ENCODE assay signal across 23 cellular contexts in the genomic region with DNA sequence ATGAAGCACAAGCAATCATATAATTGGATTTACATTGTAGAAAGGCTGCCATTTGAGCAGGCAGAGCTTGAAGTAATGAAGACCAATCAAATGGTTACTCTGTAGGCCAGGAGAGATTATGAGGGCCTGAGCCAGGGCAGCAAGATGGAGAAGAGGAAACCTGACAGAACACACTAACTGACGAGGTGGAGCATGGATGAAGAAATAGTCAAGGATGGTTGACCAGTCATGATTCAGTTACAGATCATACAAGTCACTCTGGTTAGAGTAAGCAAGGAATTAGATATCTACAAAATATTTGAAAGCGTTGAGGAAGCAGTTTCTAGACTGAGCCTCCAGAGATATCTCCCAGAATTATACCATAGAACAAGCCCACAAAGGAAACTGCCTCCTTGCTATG.
"Had no signal": no experiment of that assay in that cellular context is flagged by ENCODE, and none has a peak within 500 bp of the region (broad histone marks: within the 10 kb centered on the region; RNA-seq: fewer than 3 reads in every experiment).

No MANE protein-coding gene starts in this region.

- H3K9me3 ChIP-seq: heart right ventricle, left ventricle myocardium inferior, spleen, tibial nerve had no signal

- H3K9ac ChIP-seq: parathyroid adenoma had no signal

- H2AFZ ChIP-seq: parathyroid adenoma had no signal

- H3K79me2 ChIP-seq: parathyroid adenoma had no signal

- FAIRE-seq: endothelial cell of umbilical vein had no signal

- H3K9me3 Mint-ChIP-seq: activated CD8-positive, alpha-beta T cell treated with anti-CD3 and anti-CD28 coated beads for 36 hours; activated T-cell treated with anti-CD3 and anti-CD28 coated beads, Interleukin-2, amount 50 U/mL, for 4 hours; activated T-helper 17 cell treated with anti-CD3 and anti-CD28 coated beads, Interleukin-2, amount 50 U/mL, for 72 hours; neural crest cell; WTC11 had no signal

- H3K27me3 ChIP-seq: heart right ventricle, spleen, tibial nerve had no signal

- H3K4me3 Mint-ChIP-seq: activated CD8-positive, alpha-beta T cell treated with anti-CD3 and anti-CD28 coated beads for 36 hours; activated T-cell treated with anti-CD3 and anti-CD28 coated beads, Interleukin-2, amount 50 U/mL, for 4 hours; activated T-helper 17 cell treated with anti-CD3 and anti-CD28 coated beads, Interleukin-2, amount 50 U/mL, for 72 hours; naive thymus-derived CD8-positive, alpha-beta T cell; neural crest cell; WTC11 had no signal

- H3K36me3 ChIP-seq: spleen had no signal

- H3K27ac ChIP-seq: heart right ventricle, left ventricle myocardium inferior, parathyroid adenoma, spleen, tibial nerve had no signal

- H3K4me1 Mint-ChIP-seq: activated T-helper 17 cell treated with anti-CD3 and anti-CD28 coated beads, Interleukin-2, amount 50 U/mL, for 72 hours; naive thymus-derived CD8-positive, alpha-beta T cell; neural crest cell had no signal

- H3K4me1 ChIP-seq: parathyroid adenoma, spleen, tibial nerve had no signal

- DNase-seq: activated CD4-positive, alpha-beta T cell treated with anti-CD3 and anti-CD28 coated beads for 1 hour; activated CD4-positive, alpha-beta T cell treated with anti-CD3 and anti-CD28 coated beads, Interleukin-2, amount 50 U/mL, for 1 hour; activated CD8-positive, alpha-beta T cell treated with anti-CD3 and anti-CD28 coated beads for 36 hours; activated gamma-delta T cell treated with Interleukin-2 at 50 U/mL for 16 hours; activated naive CD4-positive, alpha-beta T cell treated with anti-CD3 and anti-CD28 coated beads, Interleukin-2, amount 50 U/mL, for 16 hours; activated T-cell treated with anti-CD3 and anti-CD28 coated beads, Interleukin-2, amount 50 U/mL, for 4 hours; amygdala; central memory CD4-positive, alpha-beta T cell; foreskin melanocyte; heart right ventricle; left ventricle myocardium inferior; naive thymus-derived CD8-positive, alpha-beta T cell; nucleus accumbens; right cardiac atrium; spleen; stimulated activated naive CD4-positive, alpha-beta T cell treated with Interleukin-2 at 50 U/mL for 16 hours; T-helper 2 cell had no signal

- H3K36me3 Mint-ChIP-seq: naive thymus-derived CD8-positive, alpha-beta T cell; WTC11 had no signal

- H3K4me3 ChIP-seq: heart right ventricle, left ventricle myocardium inferior, spleen, tibial nerve had no signal

- H3K27ac Mint-ChIP-seq: activated CD8-positive, alpha-beta T cell treated with anti-CD3 and anti-CD28 coated beads for 36 hours; activated T-helper 17 cell treated with anti-CD3 and anti-CD28 coated beads, Interleukin-2, amount 50 U/mL, for 72 hours; naive thymus-derived CD8-positive, alpha-beta T cell; WTC11 had no signal
